ENCODE assay signal across 10 cellular contexts in the genomic region with DNA sequence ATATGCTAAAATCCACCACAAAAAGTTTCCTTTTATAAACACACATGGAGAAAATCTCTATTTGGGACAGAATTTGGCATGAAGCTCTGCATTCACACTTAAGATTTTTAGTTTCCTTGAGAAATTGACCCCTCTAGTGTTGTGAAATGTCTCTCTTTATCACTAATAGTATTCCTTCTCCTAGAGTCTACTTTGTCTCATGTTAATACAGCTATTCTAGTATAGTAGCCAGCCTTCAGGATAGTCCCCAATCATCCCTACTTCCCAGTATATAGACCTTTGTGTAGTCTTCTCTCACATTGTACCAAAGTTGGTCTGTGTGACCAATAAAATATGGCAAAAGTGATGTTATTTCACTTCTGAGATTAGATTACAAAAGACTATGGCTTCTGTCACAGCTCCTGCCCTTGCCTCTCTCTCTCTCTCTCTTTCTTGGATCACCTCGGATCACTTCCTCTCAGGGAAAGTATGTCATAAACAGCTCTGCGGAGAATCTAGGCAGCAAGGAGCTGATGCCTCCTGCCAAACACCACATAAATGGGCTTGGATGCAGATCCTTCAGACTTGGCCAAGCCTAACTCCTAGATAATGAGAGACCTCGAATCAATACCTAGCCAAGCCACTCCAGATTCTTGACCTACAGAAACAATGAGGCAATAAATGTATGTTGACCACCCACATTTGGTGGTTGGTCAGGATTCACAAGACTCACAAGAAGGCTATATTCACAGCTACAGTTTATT. TPM values are rescaled to one million over a fixed set of nuclear protein-coding genes. Genes with fewer than 3 reads are reported as not detected.
DNase-seq lines count a peak whose midpoint lies in the region; ATAC-seq and TF ChIP-seq lines count a peak whose summit lies in the region.
"Had no signal": no experiment of that assay in that cellular context is flagged by ENCODE, and none has a peak within 500 bp of the region (broad histone marks: within the 10 kb centered on the region; RNA-seq: fewer than 3 reads in every experiment).

No MANE protein-coding gene starts in this region.

- no peaks in the 10 kb centered on the region for H3K4me1 ChIP-seq in testis

- H3K9me3 Mint-ChIP-seq in activated CD8-positive, alpha-beta memory T cell treated with anti-CD3 and anti-CD28 coated beads, Interleukin-2, amount 10 ng/mL, durations not matched to agents 7 days and 5 days (ENCODE audit: low read depth), result no peaks in the 10 kb centered on the region
- peaks cover 8% of the 10 kb centered on the region in 2 donors for H3K9me3 Mint-ChIP-seq in activated naive CD4-positive, alpha-beta T cell treated with anti-CD3 and anti-CD28 coated beads, Interleukin-2, amount 50 U/mL, for 72 hours
- H3K9me3 Mint-ChIP-seq in stimulated activated effector memory CD8-positive, alpha-beta T cell treated with anti-CD3 and anti-CD28 coated beads, Interleukin-12 subunit alpha, Interleukin-12 subunit beta, amount 100 ng/mL, for 72 hours, result no peaks in the 10 kb centered on the region

- H3K27ac Mint-ChIP-seq in activated CD8-positive, alpha-beta memory T cell treated with anti-CD3 and anti-CD28 coated beads, Interleukin-2, amount 10 ng/mL, durations not matched to agents 7 days and 5 days, result peak overlapping the region; percentile 49
- H3K27ac Mint-ChIP-seq in activated naive CD4-positive, alpha-beta T cell treated with anti-CD3 and anti-CD28 coated beads, Interleukin-2, amount 50 U/mL, for 72 hours, result peak overlapping the region; percentile 95 to 97
- H3K27ac Mint-ChIP-seq in stimulated activated effector memory CD8-positive, alpha-beta T cell treated with anti-CD3 and anti-CD28 coated beads, Interleukin-12 subunit alpha, Interleukin-12 subunit beta, amount 100 ng/mL, for 72 hours, result peak overlapping the region; percentile 67

- no peak for TF ChIP-seq CTCF in testis (IDR thresholded peaks at IDR 0.05)

- intact Hi-C loops in testis (cut with DNase I; ENCODE audit: low total_unique reads), result no loop called here

- no peak overlapping the region for H3K4me3 ChIP-seq in testis

- TF ChIP-seq POLR2A in testis (IDR thresholded peaks at IDR 0.05), result no peak

- DNase-seq in activated CD8-positive, alpha-beta memory T cell treated with anti-CD3 and anti-CD28 coated beads, Interleukin-2, amount 10 ng/mL, durations not matched to agents 7 days and 5 days, result no peak
- no peak for DNase-seq in activated CD8-positive, alpha-beta memory T cell treated with anti-CD3 and anti-CD28 coated beads, Interleukin-2, amount 50 U/mL, for 4 hours
- no peak for DNase-seq in activated naive CD4-positive, alpha-beta T cell treated with anti-CD3 and anti-CD28 coated beads, Interleukin-2, amount 50 U/mL, for 72 hours (ENCODE audit: low spot score in 2 of 2)
- no peak for DNase-seq in stimulated activated effector memory CD8-positive, alpha-beta T cell treated with anti-CD3 and anti-CD28 coated beads, Interleukin-12 subunit alpha, Interleukin-12 subunit beta, amount 100 ng/mL, for 72 hours (ENCODE audit: low spot score in 2 of 2)
- DNase-seq in HuH-7 (ENCODE audit: low spot score) (no peak), testis (no peak), NCI-H1417 (lab: John Stamatoyannopoulos, UW) (no peak)
- DNase-seq: activated CD4-positive, CD25-positive, alpha-beta regulatory T cell treated with anti-CD3 and anti-CD28 coated beads, Interleukin-2, amount 50 U/mL, for 72 hours; nucleus accumbens had no signal

- H3K27me3 Mint-ChIP-seq in activated CD8-positive, alpha-beta memory T cell treated with anti-CD3 and anti-CD28 coated beads, Interleukin-2, amount 10 ng/mL, durations not matched to agents 7 days and 5 days, result no peaks in the 10 kb centered on the region

- no peaks in the 10 kb centered on the region for H3K27me3 ChIP-seq in testis

- H3K27ac ChIP-seq in testis, result no peak overlapping the region

- peaks cover 20% of the 10 kb centered on the region for H3K4me1 Mint-ChIP-seq in activated CD8-positive, alpha-beta memory T cell treated with anti-CD3 and anti-CD28 coated beads, Interleukin-2, amount 10 ng/mL, durations not matched to agents 7 days and 5 days
- H3K4me1 Mint-ChIP-seq in stimulated activated effector memory CD8-positive, alpha-beta T cell treated with anti-CD3 and anti-CD28 coated beads, Interleukin-12 subunit alpha, Interleukin-12 subunit beta, amount 100 ng/mL, for 72 hours, result peaks cover 40% of the 10 kb centered on the region

- 68 to 75% methylated on average over 3 of the region's 3 CpGs for WGBS in testis, 2 donors

- ATAC-seq in activated CD8-positive, alpha-beta memory T cell treated with anti-CD3 and anti-CD28 coated beads, Interleukin-2, amount 10 ng/mL, durations not matched to agents 7 days and 5 days, result peak; percentile 18
- peak; percentile 8 for ATAC-seq in HG03064 (IDR thresholded peaks at IDR 0.05; ENCODE audit: low read depth, unreplicated experiment)
- peak; percentile 11 to 18 for ATAC-seq in activated naive CD4-positive, alpha-beta T cell treated with anti-CD3 and anti-CD28 coated beads, Interleukin-2, amount 50 U/mL, for 72 hours
- ATAC-seq in stimulated activated effector memory CD8-positive, alpha-beta T cell treated with anti-CD3 and anti-CD28 coated beads, Interleukin-12 subunit alpha, Interleukin-12 subunit beta, amount 100 ng/mL, for 72 hours, result no peak

- CTCF ChIA-PET in activated CD8-positive, alpha-beta memory T cell treated with anti-CD3 and anti-CD28 coated beads, Interleukin-2, amount 10 ng/mL, durations not matched to agents 7 days and 5 days (lab: Charles Lee), result interaction anchor here (0.8 to 2.1 kb wide), 4 partner anchors 20 to 60 kb away, joined by 3 to 10 read pairs (median 4); a partner anchor contains a TSS

- H3K9me3 ChIP-seq in testis, result no peaks in the 10 kb centered on the region

- no peak overlapping the region for H3K4me3 Mint-ChIP-seq in activated CD8-positive, alpha-beta memory T cell treated with anti-CD3 and anti-CD28 coated beads, Interleukin-2, amount 10 ng/mL, durations not matched to agents 7 days and 5 days
- peak overlapping the region; percentile 5 for H3K4me3 Mint-ChIP-seq in stimulated activated effector memory CD8-positive, alpha-beta T cell treated with anti-CD3 and anti-CD28 coated beads, Interleukin-12 subunit alpha, Interleukin-12 subunit beta, amount 100 ng/mL, for 72 hours

- no peaks in the 10 kb centered on the region for H3K36me3 Mint-ChIP-seq in activated CD8-positive, alpha-beta memory T cell treated with anti-CD3 and anti-CD28 coated beads, Interleukin-2, amount 10 ng/mL, durations not matched to agents 7 days and 5 days
- H3K36me3 Mint-ChIP-seq in activated naive CD4-positive, alpha-beta T cell treated with anti-CD3 and anti-CD28 coated beads, Interleukin-2, amount 50 U/mL, for 72 hours, result peaks cover 6 to 8% of the 10 kb centered on the region in 2 donors
- H3K36me3 Mint-ChIP-seq in stimulated activated effector memory CD8-positive, alpha-beta T cell treated with anti-CD3 and anti-CD28 coated beads, Interleukin-12 subunit alpha, Interleukin-12 subunit beta, amount 100 ng/mL, for 72 hours, result no peaks in the 10 kb centered on the region

- H3K36me3 ChIP-seq in testis (ENCODE audit: low read depth, missing control alignments), result no peaks in the 10 kb centered on the region

RNA-seq across cellular contexts. Expression of a gene that starts 59.7 kb away (rescaled TPM):
- 10 to 100 TPM; 49.2 to 52.3 TPM for total RNA-seq in activated CD8-positive, alpha-beta memory T cell treated with anti-CD3 and anti-CD28 coated beads, Interleukin-2, amount 10 ng/mL, durations not matched to agents 7 days and 5 days
- 10 to 100 TPM; 53.7 to 59.7 TPM for total RNA-seq in activated naive CD4-positive, alpha-beta T cell treated with anti-CD3 and anti-CD28 coated beads, Interleukin-2, amount 50 U/mL, for 72 hours
- 10 to 100 TPM; 65.8 to 67.1 TPM for total RNA-seq in testis
- 40.6 TPM for polyA plus RNA-seq in testis (ENCODE audit: insufficient read depth, low read depth, low replicate concordance)
